ENCODE assay signal across 19 cellular contexts in the genomic region with DNA sequence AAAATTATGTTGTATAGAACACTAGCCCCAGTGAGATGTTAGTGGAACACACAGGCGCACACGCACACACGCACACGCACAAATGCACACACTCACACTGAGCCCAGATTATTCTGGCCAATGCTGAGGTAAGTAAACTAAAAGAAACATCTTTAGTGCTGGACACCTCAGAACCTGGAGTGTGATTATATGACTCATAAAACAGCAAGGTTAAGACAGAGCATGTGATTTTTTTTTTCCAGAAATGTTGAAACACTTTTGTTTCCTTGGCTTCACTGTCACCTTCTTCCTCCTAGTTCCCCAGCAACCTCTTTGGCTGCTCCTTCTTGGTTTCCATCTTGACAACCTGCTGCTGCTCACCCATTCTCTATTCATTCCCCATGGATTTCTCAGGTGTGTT.
"Had no signal": no experiment of that assay in that cellular context is flagged by ENCODE, and none has a peak within 500 bp of the region (broad histone marks: within the 10 kb centered on the region; RNA-seq: fewer than 3 reads in every experiment).

No MANE protein-coding gene starts in this region.

- H3K4me1 ChIP-seq: esophagus muscularis mucosa, pancreas, sigmoid colon, upper lobe of right lung had no signal

- FAIRE-seq: pancreas had no signal

- H3K27ac Mint-ChIP-seq: activated CD4-positive, alpha-beta T cell treated with anti-CD3 and anti-CD28 coated beads, Interleukin-2, amount 10 ng/mL, durations not matched to agents 7 days and 5 days; activated CD8-positive, alpha-beta T cell treated with anti-CD3 and anti-CD28 coated beads, Interleukin-2, amount 10 ng/mL, durations not matched to agents 7 days and 5 days; activated naive CD4-positive, alpha-beta T cell treated with anti-CD3 and anti-CD28 coated beads for 36 hours; mesothelial cell of epicardium; natural killer cell treated with Interleukin-12 subunit alpha and Interleukin-12 subunit beta and Interleukin-15 and Interleukin-18, amount 100 ng/mL, for 72 hours; stimulated activated naive B cell treated with anti-CD40 and anti-IgM and Interleukin-4, amounts not matched to agents 10 μg/mL and 1 μg/mL and 100 μg/mL, for 72 hours had no signal

- H3K9me3 ChIP-seq: esophagus muscularis mucosa, neutrophil, pancreas, sigmoid colon, upper lobe of right lung had no signal

- DNase-seq: activated CD4-positive, alpha-beta T cell treated with anti-CD3 and anti-CD28 coated beads, Interleukin-2, amount 10 ng/mL, durations not matched to agents 7 days and 5 days; activated CD8-positive, alpha-beta T cell treated with anti-CD3 and anti-CD28 coated beads, Interleukin-2, amount 10 ng/mL, durations not matched to agents 7 days and 5 days; activated naive CD4-positive, alpha-beta T cell treated with anti-CD3 and anti-CD28 coated beads for 36 hours; activated T-cell treated with anti-CD3 and anti-CD28 coated beads, Interleukin-2, amount 50 U/mL, for 4 hours; aorta; brain microvascular endothelial cell; pancreas; sigmoid colon; stimulated activated CD4-positive, alpha-beta T cell treated with anti-CD3 and anti-CD28 coated beads, Interleukin-4, amount 100 ng/mL, for 4 hours; stimulated activated naive B cell treated with anti-CD40 and anti-IgM and Interleukin-4, amounts not matched to agents 10 μg/mL and 1 μg/mL and 100 μg/mL, for 72 hours; T1000; upper lobe of right lung had no signal

- H3K36me3 ChIP-seq: brain microvascular endothelial cell, esophagus muscularis mucosa, neutrophil, pancreas, sigmoid colon, upper lobe of right lung had no signal

- H3K4me3 Mint-ChIP-seq: activated CD4-positive, alpha-beta T cell treated with anti-CD3 and anti-CD28 coated beads, Interleukin-2, amount 10 ng/mL, durations not matched to agents 7 days and 5 days; activated CD8-positive, alpha-beta T cell treated with anti-CD3 and anti-CD28 coated beads, Interleukin-2, amount 10 ng/mL, durations not matched to agents 7 days and 5 days; activated naive CD4-positive, alpha-beta T cell treated with anti-CD3 and anti-CD28 coated beads for 36 hours; activated T-cell treated with anti-CD3 and anti-CD28 coated beads, Interleukin-2, amount 50 U/mL, for 4 hours; mesothelial cell of epicardium; natural killer cell treated with Interleukin-12 subunit alpha and Interleukin-12 subunit beta and Interleukin-15 and Interleukin-18, amount 100 ng/mL, for 72 hours; stimulated activated naive B cell treated with anti-CD40 and anti-IgM and Interleukin-4, amounts not matched to agents 10 μg/mL and 1 μg/mL and 100 μg/mL, for 72 hours had no signal

- H3K4me3 ChIP-seq: coronary artery, esophagus muscularis mucosa, hepatocyte, lung, pancreas, sigmoid colon, upper lobe of right lung had no signal

- H3K4me1 Mint-ChIP-seq: activated CD4-positive, alpha-beta T cell treated with anti-CD3 and anti-CD28 coated beads, Interleukin-2, amount 10 ng/mL, durations not matched to agents 7 days and 5 days; mesothelial cell of epicardium; stimulated activated naive B cell treated with anti-CD40 and anti-IgM and Interleukin-4, amounts not matched to agents 10 μg/mL and 1 μg/mL and 100 μg/mL, for 72 hours had no signal

- ATAC-seq: activated CD8-positive, alpha-beta T cell treated with anti-CD3 and anti-CD28 coated beads, Interleukin-2, amount 10 ng/mL, durations not matched to agents 7 days and 5 days; activated T-cell treated with anti-CD3 and anti-CD28 coated beads, Interleukin-2, amount 50 U/mL, for 4 hours; natural killer cell treated with Interleukin-12 subunit alpha and Interleukin-12 subunit beta and Interleukin-15 and Interleukin-18, amount 100 ng/mL, for 72 hours; pancreas; stimulated activated naive B cell treated with anti-CD40 and anti-IgM and Interleukin-4, amounts not matched to agents 10 μg/mL and 1 μg/mL and 100 μg/mL, for 72 hours; upper lobe of right lung had no signal

- H3K36me3 Mint-ChIP-seq: mesothelial cell of epicardium; stimulated activated naive B cell treated with anti-CD40 and anti-IgM and Interleukin-4, amounts not matched to agents 10 μg/mL and 1 μg/mL and 100 μg/mL, for 72 hours had no signal

- H3K27me3 Mint-ChIP-seq: activated CD4-positive, alpha-beta T cell treated with anti-CD3 and anti-CD28 coated beads, Interleukin-2, amount 10 ng/mL, durations not matched to agents 7 days and 5 days; natural killer cell treated with Interleukin-12 subunit alpha and Interleukin-12 subunit beta and Interleukin-15 and Interleukin-18, amount 100 ng/mL, for 72 hours; stimulated activated naive B cell treated with anti-CD40 and anti-IgM and Interleukin-4, amounts not matched to agents 10 μg/mL and 1 μg/mL and 100 μg/mL, for 72 hours had no signal

- H3K27me3 ChIP-seq: brain microvascular endothelial cell, esophagus muscularis mucosa, hepatocyte, neutrophil, pancreas, sigmoid colon, upper lobe of right lung had no signal

- H3K9me3 Mint-ChIP-seq: activated CD4-positive, alpha-beta T cell treated with anti-CD3 and anti-CD28 coated beads, Interleukin-2, amount 10 ng/mL, durations not matched to agents 7 days and 5 days; activated naive CD4-positive, alpha-beta T cell treated with anti-CD3 and anti-CD28 coated beads for 36 hours; activated T-cell treated with anti-CD3 and anti-CD28 coated beads, Interleukin-2, amount 50 U/mL, for 4 hours had no signal
